Comparison of ENCODE assay signal across 15 cellular contexts in genomic region chr2:158391876-158392275, GRCh38.
DNase-seq lines count a peak whose midpoint lies in the region; ATAC-seq and TF ChIP-seq lines count a peak whose summit lies in the region.
"Had no signal": no experiment of that assay in that cellular context is flagged by ENCODE, and none has a peak within 500 bp of the region (broad histone marks: within the 10 kb centered on the region; RNA-seq: fewer than 3 reads in every experiment).

No MANE protein-coding gene starts in this region.

- no peaks in the 10 kb centered on the region for H3K9me3 ChIP-seq in body of pancreas
- H3K9me3 ChIP-seq: left ventricle myocardium inferior had no signal

- TF ChIP-seq CTCF in body of pancreas (IDR thresholded peaks at IDR 0.05) = no peak

- no peak for TF ChIP-seq POLR2A in body of pancreas (IDR thresholded peaks at IDR 0.05)

- H3K4me1 Mint-ChIP-seq in effector memory CD8-positive, alpha-beta T cell (ENCODE audit: low read depth in 2 of 2) = peaks cover 5 to 8% of the 10 kb centered on the region in 2 donors
- H3K4me1 Mint-ChIP-seq: CD14-positive monocyte had no signal

- H3K4me3 ChIP-seq in body of pancreas = no peak overlapping the region
- H3K4me3 ChIP-seq: coronary artery, left ventricle myocardium inferior had no signal

- H3K27ac ChIP-seq in body of pancreas = no peak overlapping the region
- H3K27ac ChIP-seq: coronary artery, left ventricle myocardium inferior had no signal

- 78 to 88% methylated on average over 2 of the region's 2 CpGs for WGBS in body of pancreas, 2 donors

- H3K27me3 ChIP-seq in body of pancreas = no peaks in the 10 kb centered on the region

- peak overlapping the region in 1 of 2 donors; percentile 67 for H3K27ac Mint-ChIP-seq in effector memory CD8-positive, alpha-beta T cell
- H3K27ac Mint-ChIP-seq: CD14-positive monocyte had no signal

- H3K4me3 Mint-ChIP-seq in effector memory CD8-positive, alpha-beta T cell = no peak overlapping the region
- H3K4me3 Mint-ChIP-seq: CD14-positive monocyte had no signal

- peak; percentile 75 for ATAC-seq in effector memory CD8-positive, alpha-beta T cell (replicated peaks)
- ATAC-seq in HG03378 (IDR thresholded peaks at IDR 0.05; ENCODE audit: unreplicated experiment) (no peak), body of pancreas (no peak), HG03442 (IDR thresholded peaks at IDR 0.05; ENCODE audit: unreplicated experiment) (no peak)

- intact Hi-C loops in body of pancreas (cut with DNase I) = no loop called here

- H3K4me1 ChIP-seq in body of pancreas = peaks cover 8% of the 10 kb centered on the region
- H3K4me1 ChIP-seq: left ventricle myocardium inferior had no signal

- H3K27me3 Mint-ChIP-seq in effector memory CD8-positive, alpha-beta T cell = peaks cover 8 to 14% of the 10 kb centered on the region in 2 donors

- H3K36me3 Mint-ChIP-seq in effector memory CD8-positive, alpha-beta T cell (ENCODE audit: insufficient read depth) = no peaks in the 10 kb centered on the region
- H3K36me3 Mint-ChIP-seq: CD14-positive monocyte had no signal

- no peaks in the 10 kb centered on the region for H3K36me3 ChIP-seq in body of pancreas (replicated peaks in 1 of 2; ENCODE audit: insufficient read depth in 1 of 2, low read depth in 2 of 2)
- H3K36me3 ChIP-seq: left ventricle myocardium inferior had no signal

- DNase-seq in stimulated activated CD4-positive, alpha-beta T cell treated with anti-CD3 and anti-CD28 coated beads, Interleukin-15, amount 100 ng/mL, for 24 hours = peak; percentile 1
- DNase-seq in stimulated activated CD4-positive, alpha-beta T cell treated with anti-CD3 and anti-CD28 coated beads, Interleukin-4, amount 100 ng/mL, for 1 hour = no peak
- DNase-seq in NCI-H146 treated with DMSO at 0.1 percent for 48 hours (lab: John Stamatoyannopoulos, UW; ENCODE audit: unreplicated experiment) (peak; percentile 29), body of pancreas (no peak)
- DNase-seq in effector memory CD8-positive, alpha-beta T cell = peak in 1 of 3 experiments; percentile 1
- no peak for DNase-seq in activated CD4-positive, alpha-beta T cell treated with anti-CD3 and anti-CD28 coated beads for 1 hour
- DNase-seq: left ventricle myocardium inferior; NCI-H187; nucleus accumbens; stimulated activated CD4-positive, alpha-beta T cell treated with anti-CD3 and anti-CD28 coated beads, Interleukin-4, amount 100 ng/mL, for 4 hours; substantia nigra had no signal

- H3K9me3 Mint-ChIP-seq in effector memory CD8-positive, alpha-beta T cell = no peaks in the 10 kb centered on the region

Comparison
In these comparisons a context has a peak if more than half of its experiments do, and no peak if none do; other contexts are left out.
1. DNase-seq: peak in stimulated activated CD4-positive, alpha-beta T cell treated with anti-CD3 and anti-CD28 coated beads, Interleukin-15, amount 100 ng/mL, for 24 hours (single experiment) and NCI-H146 treated with DMSO at 0.1 percent for 48 hours (single experiment); none in stimulated activated CD4-positive, alpha-beta T cell treated with anti-CD3 and anti-CD28 coated beads, Interleukin-4, amount 100 ng/mL, for 1 hour (single experiment), activated CD4-positive, alpha-beta T cell treated with anti-CD3 and anti-CD28 coated beads for 1 hour (single experiment) and body of pancreas (0 of 4).